In the genomic region with DNA sequence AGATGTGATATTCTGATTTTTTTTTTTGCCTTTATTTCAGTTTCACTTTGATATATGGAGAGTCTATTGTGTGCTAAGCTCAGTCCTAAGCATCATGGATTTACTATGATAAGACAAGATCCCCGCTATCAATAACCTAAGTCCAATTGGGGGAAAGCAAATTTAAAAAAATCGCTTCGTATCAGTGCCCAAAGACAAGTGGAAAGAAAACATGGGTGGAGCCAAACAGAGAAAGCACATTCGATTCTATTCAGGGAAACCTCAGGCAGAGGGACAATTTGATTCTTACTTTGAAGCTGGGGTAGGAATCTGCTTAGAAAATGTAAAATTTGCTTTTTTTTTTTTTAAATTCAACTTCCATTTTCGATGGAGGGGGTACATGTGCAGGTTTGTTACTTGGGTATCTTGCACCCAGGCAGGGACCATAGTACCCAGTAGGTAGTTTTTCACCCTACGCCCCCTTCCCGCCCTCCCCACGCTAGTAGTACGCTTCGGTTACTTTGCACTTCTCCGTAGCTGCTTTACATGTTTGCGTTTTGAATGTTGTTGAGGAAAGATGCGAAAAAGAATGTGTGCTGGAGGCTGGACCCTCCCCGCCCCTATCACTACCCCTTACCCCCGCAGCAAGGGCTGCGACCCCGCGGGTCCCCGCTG, we compare ENCODE assay signal across 9 cellular contexts. TPM values are rescaled to one million over a fixed set of nuclear protein-coding genes. Genes with fewer than 3 reads are reported as not detected.
A peak's percentile ranks its signal among the peaks of the same experiment; 100 is the strongest.
DNase-seq lines count a peak whose midpoint lies in the region; ATAC-seq, FAIRE-seq and TF ChIP-seq lines count a peak whose summit lies in the region.
"Had no signal": no experiment of that assay in that cellular context is flagged by ENCODE, and none has a peak within 500 bp of the region (broad histone marks: within the 10 kb centered on the region; RNA-seq: fewer than 3 reads in every experiment).

No MANE protein-coding gene starts in this region.

- no peak overlapping the region for H3K9ac ChIP-seq in neuronal stem cell (ENCODE audit: low read depth, low read length, poor library complexity)

- H2BK12ac ChIP-seq in neuronal stem cell (ENCODE audit: low read length), result no peak overlapping the region

- no peak for FAIRE-seq in D721Med (lab: Jason Lieb, UNC)
- FAIRE-seq: GM19239 had no signal

- no peaks in the 10 kb centered on the region for H3K27me3 ChIP-seq in effector memory CD4-positive, alpha-beta T cell (replicated peaks; ENCODE audit: control insufficient read depth, insufficient read depth, low read length, poor library complexity, severe bottlenecking)
- H3K27me3 ChIP-seq in neuronal stem cell (ENCODE audit: control insufficient read depth in 3 of 3, insufficient read depth in 3 of 3, low read depth in 1 of 3, low read length in 3 of 3), result no peaks in the 10 kb centered on the region

- H2BK5ac ChIP-seq in neuronal stem cell (ENCODE audit: low read length), result peak overlapping the region; percentile 79

- H3K4me3 ChIP-seq in effector memory CD4-positive, alpha-beta T cell (ENCODE audit: insufficient read depth, low read depth, low read length, poor library complexity, severe bottlenecking), result peak overlapping the region; percentile 62
- peak overlapping the region; percentile 40 to 76 for H3K4me3 ChIP-seq in neuronal stem cell (ENCODE audit: low read length in 2 of 2)

- no peak overlapping the region for H3K14ac ChIP-seq in neuronal stem cell (ENCODE audit: low read length)

- no CpG with 5 or more reads among the region's 19 CpGs for WGBS in neuronal stem cell (ENCODE audit: extremely low coverage in 2 of 2, insufficient read length in 2 of 2, insufficient replicate concordance in 1 of 2), 2 donors

- peak overlapping the region; percentile 68 for H2AFZ ChIP-seq in neuronal stem cell (ENCODE audit: low read length)

- H4K91ac ChIP-seq in neuronal stem cell (ENCODE audit: low read depth, low read length, poor library complexity), result no peak overlapping the region

- no peak overlapping the region for H2BK15ac ChIP-seq in neuronal stem cell (ENCODE audit: low read length)

- H3K4ac ChIP-seq in neuronal stem cell (ENCODE audit: low read length), result no peak overlapping the region

- TF ChIP-seq CTCF in D721Med (IDR thresholded peaks at IDR 0.05; ENCODE audit: insufficient read depth, missing control alignments), result no peak

- no peaks in the 10 kb centered on the region for H3K36me3 ChIP-seq in effector memory CD4-positive, alpha-beta T cell (ENCODE audit: control insufficient read depth, insufficient read depth, low read length)
- H3K36me3 ChIP-seq in neuronal stem cell (replicated peaks in 1 of 2; ENCODE audit: control insufficient read depth in 2 of 2, insufficient read depth in 2 of 2, low read length in 2 of 2), result peaks cover 4 to 19% of the 10 kb centered on the region in 2 donors

- H3K4me2 ChIP-seq in neuronal stem cell (ENCODE audit: insufficient read depth, low read length, poor library complexity, severe bottlenecking), result peak overlapping the region; percentile 90

- H3K27ac ChIP-seq in effector memory CD4-positive, alpha-beta T cell (ENCODE audit: insufficient read depth, low read length, poor library complexity, severe bottlenecking), result no peak overlapping the region
- H3K27ac ChIP-seq in neuronal stem cell (replicated peaks; ENCODE audit: low read length), result peak overlapping the region; percentile 90

- peaks cover 6% of the 10 kb centered on the region for H3K4me1 ChIP-seq in effector memory CD4-positive, alpha-beta T cell (ENCODE audit: control insufficient read depth, insufficient read depth, low read length, poor library complexity, severe bottlenecking)
- H3K4me1 ChIP-seq in neuronal stem cell (ENCODE audit: control insufficient read depth in 2 of 2, insufficient read depth in 1 of 2, low read depth in 1 of 2, low read length in 2 of 2), result peaks cover 2 to 7% of the 10 kb centered on the region in 2 donors

- H4K8ac ChIP-seq in neuronal stem cell (ENCODE audit: low read depth, low read length), result no peak overlapping the region

- no peak for ATAC-seq in HG02973 (IDR thresholded peaks at IDR 0.05; ENCODE audit: unreplicated experiment)

- no peak overlapping the region for H2AK5ac ChIP-seq in neuronal stem cell (ENCODE audit: low read depth, low read length)

- no peak overlapping the region for H3K23ac ChIP-seq in neuronal stem cell (ENCODE audit: low read depth, low read length, poor library complexity)

- no peaks in the 10 kb centered on the region for H3K9me3 ChIP-seq in effector memory CD4-positive, alpha-beta T cell (ENCODE audit: control insufficient read depth, low read length)
- H3K9me3 ChIP-seq in neuronal stem cell (replicated peaks in 1 of 2; ENCODE audit: control insufficient read depth in 2 of 2, insufficient read depth in 1 of 2, low read depth in 1 of 2, low read length in 2 of 2), result peaks cover 6 to 16% of the 10 kb centered on the region in 2 donors

- H2BK120ac ChIP-seq in neuronal stem cell (ENCODE audit: low read depth, low read length), result no peak overlapping the region

- no peak overlapping the region for H3K18ac ChIP-seq in neuronal stem cell (ENCODE audit: low read length)

- peaks cover 5% of the 10 kb centered on the region for H3K79me1 ChIP-seq in neuronal stem cell (ENCODE audit: low read depth, low read length)

- DNase-seq in DMS153 treated with DMSO at 0.1 percent for 48 hours (lab: John Stamatoyannopoulos, UW; ENCODE audit: unreplicated experiment) (peak; percentile 53), NCI-H345 treated with DMSO at 0.1 percent for 48 hours (lab: John Stamatoyannopoulos, UW; ENCODE audit: unreplicated experiment) (peak; percentile 42), neuronal stem cell (ENCODE audit: low spot score) (no peak), D721Med (ENCODE audit: insufficient read length, low spot score) (no peak), NCI-H187 treated with DMSO at 0.1 percent for 48 hours (lab: John Stamatoyannopoulos, UW) (no peak), H4 (ENCODE audit: low spot score) (no peak)
- no peak for DNase-seq in effector memory CD4-positive, alpha-beta T cell

RNA-seq across cellular contexts. Expression of a gene that starts 12.4 kb away (rescaled TPM):
- 79.5 TPM for polyA plus RNA-seq in neuronal stem cell (2013, experiment 1 of 2)
- polyA plus RNA-seq in neuronal stem cell (2013, experiment 2 of 2), result 90.7 TPM
- total RNA-seq in H4 (2014; rRNA removed; shearing (Covaris generic)), result 1.7 and 2.6 TPM in 2 replicates

Comparison
In these comparisons a context has a peak if more than half of its experiments do, and no peak if none do; other contexts are left out.
1. DNase-seq: peak in DMS153 treated with DMSO at 0.1 percent for 48 hours (single experiment) and NCI-H345 treated with DMSO at 0.1 percent for 48 hours (single experiment); none in effector memory CD4-positive, alpha-beta T cell (0 of 3), neuronal stem cell (single experiment), D721Med (single experiment), NCI-H187 treated with DMSO at 0.1 percent for 48 hours (single experiment) and H4 (single experiment).